ENCODE assay signal across 9 cellular contexts in genomic region chr1:32199043-32199716, GRCh38. TPM values are rescaled to one million over a fixed set of nuclear protein-coding genes. Genes with fewer than 3 reads are reported as not detected.
A peak's percentile ranks its signal among the peaks of the same experiment; 100 is the strongest.
DNase-seq lines count a peak whose midpoint lies in the region; ATAC-seq and TF ChIP-seq lines count a peak whose summit lies in the region.
"Had no signal": no experiment of that assay in that cellular context is flagged by ENCODE, and none has a peak within 500 bp of the region (broad histone marks: within the 10 kb centered on the region; RNA-seq: fewer than 3 reads in every experiment).

No MANE protein-coding gene starts in this region.

- TF ChIP-seq EP300 in ovary (IDR thresholded peaks at IDR 0.05): no peak

- TF ChIP-seq CTCF in ovary (IDR thresholded peaks at IDR 0.05): no peak

- no peaks in the 10 kb centered on the region for H3K9me3 Mint-ChIP-seq in T-helper 2 cell treated with Interferon-gamma antibody and Interleukin-4, amounts not matched to agents 5 μg/mL and 100 μg/mL, for 36 hours
- no peaks in the 10 kb centered on the region for H3K9me3 Mint-ChIP-seq in stimulated activated naive CD8-positive, alpha-beta T cell treated with anti-CD3 and anti-CD28 coated beads, Interleukin-15, amount 100 ng/mL, for 72 hours

- H3K36me3 Mint-ChIP-seq in T-helper 2 cell treated with Interferon-gamma antibody and Interleukin-4, amounts not matched to agents 5 μg/mL and 100 μg/mL, for 36 hours (ENCODE audit: low read depth): peaks cover 44% of the 10 kb centered on the region

- H3K4me1 Mint-ChIP-seq in T-helper 2 cell treated with Interferon-gamma antibody and Interleukin-4, amounts not matched to agents 5 μg/mL and 100 μg/mL, for 36 hours (ENCODE audit: low read depth): peaks cover 55% of the 10 kb centered on the region
- H3K4me1 Mint-ChIP-seq in stimulated activated naive CD8-positive, alpha-beta T cell treated with anti-CD3 and anti-CD28 coated beads, Interleukin-15, amount 100 ng/mL, for 72 hours: peaks cover 93% of the 10 kb centered on the region

- 47 to 58% (median 53%) methylated on average over 4 of the region's 4 CpGs for WGBS in ovary, 3 donors

- peaks cover 12% of the 10 kb centered on the region for H3K4me1 ChIP-seq in ovary (ENCODE audit: insufficient read depth)

- intact Hi-C loops in ovary (cut with DNase I): no loop called here

- no peaks in the 10 kb centered on the region for H3K27me3 ChIP-seq in ovary

- no peak for ATAC-seq in stimulated activated naive CD8-positive, alpha-beta T cell treated with anti-CD3 and anti-CD28 coated beads, Interleukin-15, amount 100 ng/mL, for 72 hours
- ATAC-seq in GM19452 (IDR thresholded peaks at IDR 0.05; ENCODE audit: unreplicated experiment): no peak
- ATAC-seq: mucosa of descending colon had no signal

- no peaks in the 10 kb centered on the region for H3K27me3 Mint-ChIP-seq in T-helper 2 cell treated with Interferon-gamma antibody and Interleukin-4, amounts not matched to agents 5 μg/mL and 100 μg/mL, for 36 hours (ENCODE audit: low read depth)
- no peaks in the 10 kb centered on the region for H3K27me3 Mint-ChIP-seq in stimulated activated naive CD8-positive, alpha-beta T cell treated with anti-CD3 and anti-CD28 coated beads, Interleukin-15, amount 100 ng/mL, for 72 hours

- no peak overlapping the region for H3K4me3 Mint-ChIP-seq in T-helper 2 cell treated with Interferon-gamma antibody and Interleukin-4, amounts not matched to agents 5 μg/mL and 100 μg/mL, for 36 hours
- H3K4me3 Mint-ChIP-seq in stimulated activated naive CD8-positive, alpha-beta T cell treated with anti-CD3 and anti-CD28 coated beads, Interleukin-15, amount 100 ng/mL, for 72 hours: peak overlapping the region; percentile 77 to 92

- no peak overlapping the region for H3K4me3 ChIP-seq in ovary
- H3K4me3 ChIP-seq: mucosa of descending colon had no signal

- peak overlapping the region in 1 of 2 donors; percentile 72 for H3K27ac ChIP-seq in ovary

- peak overlapping the region; percentile 4 for H3K27ac Mint-ChIP-seq in T-helper 2 cell treated with Interferon-gamma antibody and Interleukin-4, amounts not matched to agents 5 μg/mL and 100 μg/mL, for 36 hours
- H3K27ac Mint-ChIP-seq in stimulated activated naive CD8-positive, alpha-beta T cell treated with anti-CD3 and anti-CD28 coated beads, Interleukin-15, amount 100 ng/mL, for 72 hours: peak overlapping the region; percentile 6 to 16

- TF ChIP-seq POLR2A in erythroblast (IDR thresholded peaks at IDR 0.05; ENCODE audit: low read length) (peak; percentile 16), ovary (IDR thresholded peaks at IDR 0.05) (no peak)

- DNase-seq in T-helper 2 cell treated with Interferon-gamma antibody and Interleukin-4, amounts not matched to agents 5 μg/mL and 100 μg/mL, for 36 hours (ENCODE audit: low spot score): no peak
- DNase-seq in T-helper 2 cell: no peak
- no peak for DNase-seq in erythroblast (lab: John Stamatoyannopoulos, UW)
- DNase-seq in stimulated activated naive CD8-positive, alpha-beta T cell treated with anti-CD3 and anti-CD28 coated beads, Interleukin-15, amount 100 ng/mL, for 72 hours: no peak
- no peak for DNase-seq in ovary
- DNase-seq: activated CD8-positive, alpha-beta memory T cell treated with anti-CD3 and anti-CD28 coated beads, Interleukin-2, amount 50 U/mL, for 4 hours; stimulated activated CD8-positive, alpha-beta memory T cell treated with anti-CD3 and anti-CD28 coated beads, Interleukin-4, amount 100 ng/mL, for 48 hours had no signal

- no peaks in the 10 kb centered on the region for H3K36me3 ChIP-seq in ovary

- no peaks in the 10 kb centered on the region for H3K9me3 ChIP-seq in ovary
- H3K9me3 ChIP-seq: mucosa of descending colon had no signal

RNA-seq across cellular contexts. Expression of gene CCDC28B, which starts 1.2 kb away (rescaled TPM):
- 1 to 10 TPM; 3.2 to 9.4 (median 6.2) TPM for total RNA-seq in ovary
- polyA plus RNA-seq in ovary: 1 to 10 TPM; 2.3 to 6.8 TPM

RNA-seq across cellular contexts. Expression of gene IQCC, which starts 6.3 kb away (rescaled TPM):
- total RNA-seq in ovary: 1 to 10 TPM; 2.3 to 3.6 (median 2.6) TPM
- 1 to 10 TPM; 2.3 to 4.7 TPM for polyA plus RNA-seq in ovary

RNA-seq across cellular contexts. Expression of gene DCDC2B, which starts 9.7 kb away (rescaled TPM):
- 10 to 100 TPM in 1 of 7 donors, 1 to 10 TPM in 1, under 1 TPM in 2, not detected in 3; 0.22 to 13.3 (median 0.99) TPM for total RNA-seq in ovary
- polyA plus RNA-seq in ovary: under 1 TPM in 1 of 2 donors, not detected in 1; 0.05 TPM
- total RNA-seq: mucosa of descending colon had no signal

RNA-seq across cellular contexts. Expression of gene TXLNA, which starts 19.7 kb away (rescaled TPM):
- 10 to 100 TPM; 24.3 to 71.9 (median 50.0) TPM for total RNA-seq in ovary
- 10 to 100 TPM; 23.9 to 33.2 TPM for polyA plus RNA-seq in ovary

RNA-seq across cellular contexts. Expression of gene TMEM234, which starts 23.0 kb away (rescaled TPM):
- total RNA-seq in ovary: 10 to 100 TPM; 11.6 to 34.6 (median 24.6) TPM
- 10 to 100 TPM in 1 of 2 donors, 1 to 10 TPM in 1; 9.4 to 13.8 TPM for polyA plus RNA-seq in ovary
